23 cellular contexts compared by ENCODE assay signal in genomic region chr2:63663013-63663864, GRCh38.
DNase-seq lines count a peak whose midpoint lies in the region; ATAC-seq and TF ChIP-seq lines count a peak whose summit lies in the region.
"Had no signal": no experiment of that assay in that cellular context is flagged by ENCODE, and none has a peak within 500 bp of the region (broad histone marks: within the 10 kb centered on the region; RNA-seq: fewer than 3 reads in every experiment).

No MANE protein-coding gene starts in this region.

- H3K27me3 ChIP-seq in brain microvascular endothelial cell (replicated peaks) = no peaks in the 10 kb centered on the region
- no peaks in the 10 kb centered on the region for H3K27me3 ChIP-seq in psoas muscle (ENCODE audit: insufficient read depth in 3 of 3, low read length in 2 of 3)
- H3K27me3 ChIP-seq: dorsolateral prefrontal cortex, heart right ventricle, Peyer's patch, SJCRH30, upper lobe of left lung had no signal

- no peaks in the 10 kb centered on the region for H3K36me3 ChIP-seq in brain microvascular endothelial cell (replicated peaks)
- H3K36me3 ChIP-seq in psoas muscle (ENCODE audit: insufficient read depth in 1 of 2, low read depth in 1 of 2) = no peaks in the 10 kb centered on the region
- H3K36me3 ChIP-seq: heart right ventricle, Peyer's patch, SJCRH30, upper lobe of left lung had no signal

- no peaks in the 10 kb centered on the region for H3K9me3 ChIP-seq in psoas muscle
- H3K9me3 ChIP-seq: heart right ventricle, Peyer's patch, SJCRH30, upper lobe of left lung had no signal

- in situ Hi-C loops in brain microvascular endothelial cell (cut with HindIII; ENCODE audit: low pct_ligation_motif_present, low sequenced_read_pairs) = no loop called here

- H3K4me3 ChIP-seq in brain microvascular endothelial cell (ENCODE audit: low read depth, low read length) (no peak overlapping the region), psoas muscle (no peak overlapping the region)
- H3K4me3 ChIP-seq: dorsolateral prefrontal cortex, heart right ventricle, Peyer's patch, SJCRH30, upper lobe of left lung had no signal

- 75 to 80% (median 76%) methylated on average over 3 of the region's 3 CpGs for WGBS in psoas muscle, 3 donors

- TF ChIP-seq CTCF in brain microvascular endothelial cell (IDR thresholded peaks at IDR 0.05; ENCODE audit: low read depth, low read length, missing control alignments) = no peak
- no peak for TF ChIP-seq CTCF in psoas muscle (IDR thresholded peaks at IDR 0.05)

- peak; percentile 12 for DNase-seq in stimulated activated CD4-positive, alpha-beta T cell treated with anti-CD3 and anti-CD28 coated beads, Interleukin-15, amount 100 ng/mL, for 24 hours
- DNase-seq in stimulated activated CD4-positive, alpha-beta T cell treated with anti-CD3 and anti-CD28 coated beads, Interleukin-4, amount 100 ng/mL, for 4 hours = no peak
- DNase-seq in brain microvascular endothelial cell (no peak), left lobe of liver (ENCODE audit: low spot score) (no peak), HT-29 (ENCODE audit: low spot score) (no peak), psoas muscle (no peak), left ventricle myocardium superior (no peak)
- DNase-seq in activated naive CD4-positive, alpha-beta T cell treated with anti-CD3 and anti-CD28 coated beads, Interleukin-2, amount 50 U/mL, for 16 hours = no peak
- DNase-seq: activated CD4-positive, alpha-beta T cell treated with anti-CD3 and anti-CD28 coated beads, Interleukin-2, amount 10 ng/mL, durations not matched to agents 24 days and 14 days; activated naive CD4-positive, alpha-beta T cell; activated T-cell treated with anti-CD3 and anti-CD28 coated beads, Interleukin-2, amount 50 U/mL, for 4 hours; DMS53; heart right ventricle; NCI-H2171; NCI-H524 treated with DMSO at 0.1 percent for 48 hours; nephron progenitor cell; NK-92 treated with Interleukin-12 subunit alpha and Interleukin-12 subunit beta, amount 100 ng/mL, for 24 hours; Peyer's patch; SJCRH30; T-cell; upper lobe of left lung had no signal

- intact Hi-C loops in psoas muscle (cut with DNase I) (loop anchor here in 1 of 2 donors (10.0 kb wide), 1 partner anchor 1242 kb away; no protein-coding TSS in a partner anchor), left ventricle myocardium superior (cut with micrococcal nuclease) (no loop called here)

- H3K27ac ChIP-seq in brain microvascular endothelial cell (peak overlapping the region; percentile 8), psoas muscle (no peak overlapping the region)
- H3K27ac ChIP-seq: dorsolateral prefrontal cortex, heart right ventricle, KMS-11, Peyer's patch, SJCRH30, upper lobe of left lung had no signal

- H3K4me1 ChIP-seq in psoas muscle = no peaks in the 10 kb centered on the region
- H3K4me1 ChIP-seq: Peyer's patch, upper lobe of left lung had no signal

- ATAC-seq in left lobe of liver = peak; percentile 67
- no peak for ATAC-seq in psoas muscle
- no peak for ATAC-seq in left ventricle myocardium superior
- ATAC-seq: activated T-cell treated with anti-CD3 and anti-CD28 coated beads, Interleukin-2, amount 50 U/mL, for 4 hours; heart right ventricle; T-cell had no signal
